1 cellular context compared by ENCODE assay signal in genomic region chr16:20916289-20916688, GRCh38.
TF ChIP-seq lines count a peak whose summit lies in the region.

No MANE protein-coding gene starts in this region.

TF ChIP-seq in HepG2, 621 proteins besides CTCF, POLR2A, EP300 and RAD21:
- TF ChIP-seq ZNF839 (CRISPR knock-in tag; IDR thresholded peaks at IDR 0.05; ENCODE audit: borderline replicate concordance) (no peak), REL (CRISPR knock-in tag; conservative IDR thresholded peaks at IDR 0.05) (no peak), ZSCAN29 (CRISPR knock-in tag; conservative IDR thresholded peaks at IDR 0.05) (peak; percentile 55; the same call in 1 of the 2 replicates), ZBTB33 (CRISPR knock-in tag; IDR thresholded peaks at IDR 0.05) (peak; percentile 81), ZNF766 (CRISPR knock-in tag; IDR thresholded peaks at IDR 0.05; ENCODE audit: borderline replicate concordance) (no peak), NR1H2 (CRISPR knock-in tag; IDR thresholded peaks at IDR 0.05; ENCODE audit: borderline replicate concordance, low read depth) (no peak), ZNF253 (CRISPR knock-in tag; IDR thresholded peaks at IDR 0.05; ENCODE audit: borderline replicate concordance) (no peak), KLF11 (CRISPR knock-in tag; IDR thresholded peaks at IDR 0.05) (no peak), SOX6 (IDR thresholded peaks at IDR 0.05) (no peak), SOX6 (CRISPR knock-in tag; IDR thresholded peaks at IDR 0.05) (no peak), ZNF329 (CRISPR knock-in tag; IDR thresholded peaks at IDR 0.05; ENCODE audit: low read depth) (no peak), HNF1A (IDR thresholded peaks at IDR 0.05; ENCODE audit: low read depth) (no peak), HNF1A (CRISPR knock-in tag; IDR thresholded peaks at IDR 0.05; ENCODE audit: borderline replicate concordance) (0 out of 2 replicates have a peak, but pooled peaks have one; percentile 29), TMF1 (CRISPR knock-in tag; IDR thresholded peaks at IDR 0.05; ENCODE audit: low read depth) (no peak), CEBPG (CRISPR knock-in tag; IDR thresholded peaks at IDR 0.05) (no peak)
